Comparison of ENCODE assay signal across 8 cellular contexts in genomic region chr3:196080517-196080841, GRCh38. TPM values are rescaled to one million over a fixed set of nuclear protein-coding genes. Genes with fewer than 3 reads are reported as not detected.
DNase-seq lines count a peak whose midpoint lies in the region; ATAC-seq and TF ChIP-seq lines count a peak whose summit lies in the region.

No MANE protein-coding gene starts in this region.

- no peaks in the 10 kb centered on the region for H3K9me3 ChIP-seq in SK-N-MC (ENCODE audit: low read depth, low read length)
- no peaks in the 10 kb centered on the region for H3K9me3 ChIP-seq in gastrocnemius medialis

- peaks cover 21% of the 10 kb centered on the region for H3K36me3 Mint-ChIP-seq in GM23338 (ENCODE audit: low read depth)

- in situ Hi-C loops in gastrocnemius medialis (cut with MboI; ENCODE audit: low sequenced_read_pairs in 4 of 4) (loop anchor here in 1 of 4 donors (25.0 kb wide), 1 partner anchor 432 kb away; the partner anchor contains the start of genes RNF168 and SMCO1), GM13977 (cut with MboI; ENCODE audit: low pct_unique_long_range_greater_than_20kb, low sequenced_read_pairs, unreplicated experiment) (no loop called here)

- intact Hi-C loops in gastrocnemius medialis (cut with DNase I; ENCODE audit: low total_unique reads), result loop anchor here (5.0 kb wide), 1 partner anchor 787 kb away; the partner anchor contains the start of gene SENP5
- intact Hi-C loops in lower leg skin (cut with DNase I; ENCODE audit: low total_unique reads), result loop anchor here (5.0 kb wide), 1 partner anchor 117 kb away; no protein-coding TSS in a partner anchor

- H3K27ac ChIP-seq in GM23338 (ENCODE audit: low read depth), result no peak overlapping the region
- no peak overlapping the region for H3K27ac ChIP-seq in SK-N-MC
- H3K27ac ChIP-seq in gastrocnemius medialis, result peak overlapping the region; percentile 89 to 100 (median 98)

- H2AFZ ChIP-seq in GM23338, result no peak overlapping the region

- H3K4me3 Mint-ChIP-seq in GM23338, result peak overlapping the region; percentile 100

- H3K36me3 ChIP-seq in GM23338 (ENCODE audit: insufficient read depth) (peaks cover 4% of the 10 kb centered on the region; the same call in 1 of the 2 replicates), SK-N-MC (ENCODE audit: insufficient read depth, low read length) (peaks cover 14% of the 10 kb centered on the region), gastrocnemius medialis (peaks cover 0 to 17% of the 10 kb centered on the region in 2 donors)

- H3K4me2 ChIP-seq in GM23338, result peak overlapping the region; percentile 92

- H3K4me3 ChIP-seq in GM23338, result peak overlapping the region; percentile 82
- peak overlapping the region; percentile 99 for H3K4me3 ChIP-seq in SK-N-MC
- H3K4me3 ChIP-seq in fibroblast of pulmonary artery (replicated peaks; ENCODE audit: low read depth, low read length), result peak overlapping the region; percentile 82
- peak overlapping the region; percentile 70 to 98 (median 92) for H3K4me3 ChIP-seq in gastrocnemius medialis
- H3K4me3 ChIP-seq in lower leg skin (ENCODE audit: low read depth, poor library complexity, severe bottlenecking), result no peak overlapping the region

- H3K9me2 ChIP-seq in GM23338 (ENCODE audit: insufficient read depth), result no peaks in the 10 kb centered on the region

- no peak overlapping the region for H3K27ac Mint-ChIP-seq in GM23338

- peaks cover 21% of the 10 kb centered on the region for H3K4me1 Mint-ChIP-seq in GM23338

- no peaks in the 10 kb centered on the region for H3F3A ChIP-seq in GM23338 (replicated peaks; ENCODE audit: low read depth)

- TF ChIP-seq CTCF in GM23338 (conservative IDR thresholded peaks at IDR 0.05; ENCODE audit: low read depth in 2 of 2), result no peak
- no peak for TF ChIP-seq CTCF in fibroblast of pulmonary artery (IDR thresholded peaks at IDR 0.05; ENCODE audit: low read length, missing control alignments)
- no peak for TF ChIP-seq CTCF in gastrocnemius medialis (IDR thresholded peaks at IDR 0.05 in 4 of 5, conservative IDR thresholded peaks at IDR 0.05 in 1 of 5)
- TF ChIP-seq CTCF in lower leg skin (IDR thresholded peaks at IDR 0.05), result no peak
- TF ChIP-seq CTCF in GM13977 (IDR thresholded peaks at IDR 0.05; ENCODE audit: extremely low read depth, insufficient read depth, missing control alignments), result no peak

- ATAC-seq in GM23338 (no peak), gastrocnemius medialis (no peak), GM21528 (IDR thresholded peaks at IDR 0.05; ENCODE audit: low FRiP score, unreplicated experiment) (no peak)

- no peaks in the 10 kb centered on the region; the same call in 2 of the 3 replicates for H3K9me3 Mint-ChIP-seq in GM23338

- TF ChIP-seq POLR2A in gastrocnemius medialis (IDR thresholded peaks at IDR 0.05) (no peak), lower leg skin (IDR thresholded peaks at IDR 0.05) (no peak)

- 41 to 46% methylated on average over 8 of the region's 8 CpGs for WGBS in lower leg skin, 2 donors

- peaks cover 40% of the 10 kb centered on the region for H4K20me1 ChIP-seq in GM23338 (replicated peaks; ENCODE audit: insufficient read depth)

- no peak for DNase-seq in GM23338 (ENCODE audit: low spot score)
- no peak for DNase-seq in SK-N-MC (ENCODE audit: low read depth, low spot score)
- no peak for DNase-seq in fibroblast of pulmonary artery (ENCODE audit: low read depth)
- no peak for DNase-seq in gastrocnemius medialis
- DNase-seq in lower leg skin (ENCODE audit: low spot score in 2 of 2), result no peak
- no peak for DNase-seq in GM13977 (ENCODE audit: low spot score)
- no peak for DNase-seq in cerebellar nuclear complex (lab: John Stamatoyannopoulos, UW)

- H3K79me2 ChIP-seq in GM23338 (replicated peaks; ENCODE audit: insufficient read depth), result peaks cover 61% of the 10 kb centered on the region

- peaks cover 9% of the 10 kb centered on the region for H3K27me3 Mint-ChIP-seq in GM23338 (ENCODE audit: insufficient read depth, low read depth, poor library complexity)

- H3K27me3 ChIP-seq in GM23338 (ENCODE audit: insufficient read depth) (peaks cover 5% of the 10 kb centered on the region; the same call in 1 of the 2 replicates), gastrocnemius medialis (no peaks in the 10 kb centered on the region)

- H3K9ac ChIP-seq in SK-N-MC (ENCODE audit: insufficient read length), result peak overlapping the region; percentile 91

- peaks cover 26% of the 10 kb centered on the region for H3K4me1 ChIP-seq in GM23338 (ENCODE audit: insufficient read depth)
- peaks cover 31 to 40% of the 10 kb centered on the region in 2 donors for H3K4me1 ChIP-seq in gastrocnemius medialis

TF ChIP-seq in GM23338, 12 proteins besides CTCF, POLR2A, EP300 and RAD21:
- TF ChIP-seq ETS1 (IDR thresholded peaks at IDR 0.05), result no peak
- TF ChIP-seq ZNF462 (CRISPR knock-in tag; IDR thresholded peaks at IDR 0.05), result no peak

RNA-seq across cellular contexts. Expression of gene TFRC, which starts 1.4 kb away (rescaled TPM):
- total RNA-seq in GM23338 (2014; rRNA removed; shearing (Covaris generic)), result 179 and 187 TPM in 2 replicates
- polyA plus RNA-seq in GM23338 (2016; fragmentation: Nextera tagmentation; extraction: Ambion mirVana), result 29.3 and 35.5 TPM in 2 replicates
- total RNA-seq in gastrocnemius medialis, result 100 to 1,000 TPM in 1 of 4 donors, 10 to 100 TPM in 3; 23.1 to 162 (median 56.3) TPM
- total RNA-seq in lower leg skin, result 10 to 100 TPM; 48.3 to 73.5 (median 59.6) TPM

Comparison
In these comparisons a context has a peak if more than half of its experiments do, and no peak if none do; other contexts are left out.
1. H3K27ac ChIP-seq: peak in gastrocnemius medialis (4 of 4); none in GM23338 (single experiment) and SK-N-MC (single experiment).